Comparison of ENCODE assay signal across 16 cellular contexts in genomic region chr5:149630337-149630736, GRCh38. TPM values are rescaled to one million over a fixed set of nuclear protein-coding genes. Genes with fewer than 3 reads are reported as not detected.
DNase-seq lines count a peak whose midpoint lies in the region; TF ChIP-seq lines count a peak whose summit lies in the region.
"Had no signal": no experiment of that assay in that cellular context is flagged by ENCODE, and none has a peak within 500 bp of the region (broad histone marks: within the 10 kb centered on the region; RNA-seq: fewer than 3 reads in every experiment).

No MANE protein-coding gene starts in this region.

- no peak overlapping the region for H3K4me3 ChIP-seq in BE2C (ENCODE audit: low read depth, low read length)
- H3K4me3 ChIP-seq in left ventricle myocardium inferior = no peak overlapping the region
- H3K4me3 ChIP-seq: K562 had no signal

- intact Hi-C loops in Calu3 (cut with micrococcal nuclease; ENCODE audit: unreplicated experiment) = no loop called here
- intact Hi-C loops in left ventricle myocardium inferior (cut with micrococcal nuclease) = loop anchor here (10.0 kb wide), 1 partner anchor 354 kb away; no protein-coding TSS in a partner anchor

- H3K9me3 Mint-ChIP-seq in Calu3 (ENCODE audit: low read depth, unreplicated experiment) (no peaks in the 10 kb centered on the region), endothelial cell (ENCODE audit: unreplicated experiment) (no peaks in the 10 kb centered on the region)
- H3K9me3 Mint-ChIP-seq: CD4-positive, alpha-beta memory T cell had no signal

- DNase-seq in BE2C (peak; percentile 40), Calu3 (no peak), endothelial cell (ENCODE audit: low spot score) (no peak), MV-4-11 (lab: John Stamatoyannopoulos, UW) (no peak), activated gamma-delta T cell (lab: John Stamatoyannopoulos, UW) (no peak), NCI-H2081 treated with DMSO at 0.1 percent for 48 hours (lab: John Stamatoyannopoulos, UW) (no peak), left ventricle myocardium inferior (no peak)
- DNase-seq: CD4-positive, alpha-beta memory T cell; DMS 273 treated with DMSO at 0.1 percent for 48 hours; DND-41; GOT3; H7; IMR-90 had no signal

- no peaks in the 10 kb centered on the region for H3K9me3 ChIP-seq in BE2C
- no peaks in the 10 kb centered on the region for H3K9me3 ChIP-seq in left ventricle myocardium inferior (replicated peaks)

- no peaks in the 10 kb centered on the region for H3K27me3 Mint-ChIP-seq in Calu3 (ENCODE audit: unreplicated experiment)
- H3K27me3 Mint-ChIP-seq in endothelial cell (ENCODE audit: unreplicated experiment) = peaks cover 4% of the 10 kb centered on the region
- H3K27me3 Mint-ChIP-seq: B cell had no signal

- CTCF ChIA-PET in Calu3 (lab: Charles Lee) = no interaction called here

- no peak for TF ChIP-seq CTCF in BE2C (IDR thresholded peaks at IDR 0.05; ENCODE audit: low read depth, low read length)
- no peak for TF ChIP-seq CTCF in Calu3 (IDR thresholded peaks at IDR 0.05; ENCODE audit: unreplicated experiment)
- TF ChIP-seq CTCF in endothelial cell (IDR thresholded peaks at IDR 0.05; ENCODE audit: unreplicated experiment) = no peak
- no peak for TF ChIP-seq CTCF in left ventricle myocardium inferior (IDR thresholded peaks at IDR 0.05; ENCODE audit: borderline replicate concordance)

- H3K27ac Mint-ChIP-seq in Calu3 (ENCODE audit: unreplicated experiment) (peak overlapping the region; percentile 17), endothelial cell (ENCODE audit: unreplicated experiment) (peak overlapping the region; percentile 32)
- H3K27ac Mint-ChIP-seq: B cell; CD14-positive monocyte; CD4-positive, alpha-beta memory T cell had no signal

- H3K27ac ChIP-seq in left ventricle myocardium inferior (replicated peaks) = no peak overlapping the region

- H3K4me1 Mint-ChIP-seq in Calu3 (ENCODE audit: low read depth, unreplicated experiment) (peaks cover 73% of the 10 kb centered on the region), endothelial cell (ENCODE audit: unreplicated experiment) (peaks cover 32% of the 10 kb centered on the region)

- H3K4me3 Mint-ChIP-seq in Calu3 (ENCODE audit: low read depth, unreplicated experiment) (no peak overlapping the region), endothelial cell (ENCODE audit: unreplicated experiment) (no peak overlapping the region)
- H3K4me3 Mint-ChIP-seq: B cell; CD14-positive monocyte; CD4-positive, alpha-beta memory T cell had no signal

- peaks cover 31% of the 10 kb centered on the region for H3K36me3 Mint-ChIP-seq in Calu3 (ENCODE audit: insufficient read depth, unreplicated experiment)
- H3K36me3 Mint-ChIP-seq in endothelial cell (ENCODE audit: low read depth, unreplicated experiment) = peaks cover 3% of the 10 kb centered on the region
- H3K36me3 Mint-ChIP-seq: CD14-positive monocyte; CD4-positive, alpha-beta memory T cell had no signal

- BruUV-seq in Calu3 (replicated peaks; lab: Mats Ljungman, UMichigan) = no TSS peak

- H3K36me3 ChIP-seq in BE2C (no peaks in the 10 kb centered on the region), left ventricle myocardium inferior (peaks cover 31% of the 10 kb centered on the region)

- H3K27me3 ChIP-seq in BE2C (no peaks in the 10 kb centered on the region), left ventricle myocardium inferior (ENCODE audit: low read depth) (no peaks in the 10 kb centered on the region)

- H3K4me1 ChIP-seq in BE2C = peaks cover 6% of the 10 kb centered on the region; the same call in 1 of the 2 replicates
- peaks cover 12% of the 10 kb centered on the region for H3K4me1 ChIP-seq in left ventricle myocardium inferior

RNA-seq across cellular contexts. Expression of gene ARHGEF37, which starts 49.0 kb away (rescaled TPM):
- polyA plus RNA-seq in BE2C (2012; ENCODE audit: insufficient read depth, insufficient read length, low read depth) = 0.23 TPM
- total RNA-seq in Calu3 (2022) = 13.0 and 16.1 TPM in 2 replicates
- total RNA-seq in endothelial cell (ENCODE audit: unreplicated experiment) = 4.5 TPM
- total RNA-seq in left ventricle myocardium inferior = 22.8 TPM
- polyA plus RNA-seq: CD14-positive monocyte; CD4-positive, alpha-beta memory T cell had no signal
